21 cellular contexts compared by ENCODE assay signal in the genomic region with DNA sequence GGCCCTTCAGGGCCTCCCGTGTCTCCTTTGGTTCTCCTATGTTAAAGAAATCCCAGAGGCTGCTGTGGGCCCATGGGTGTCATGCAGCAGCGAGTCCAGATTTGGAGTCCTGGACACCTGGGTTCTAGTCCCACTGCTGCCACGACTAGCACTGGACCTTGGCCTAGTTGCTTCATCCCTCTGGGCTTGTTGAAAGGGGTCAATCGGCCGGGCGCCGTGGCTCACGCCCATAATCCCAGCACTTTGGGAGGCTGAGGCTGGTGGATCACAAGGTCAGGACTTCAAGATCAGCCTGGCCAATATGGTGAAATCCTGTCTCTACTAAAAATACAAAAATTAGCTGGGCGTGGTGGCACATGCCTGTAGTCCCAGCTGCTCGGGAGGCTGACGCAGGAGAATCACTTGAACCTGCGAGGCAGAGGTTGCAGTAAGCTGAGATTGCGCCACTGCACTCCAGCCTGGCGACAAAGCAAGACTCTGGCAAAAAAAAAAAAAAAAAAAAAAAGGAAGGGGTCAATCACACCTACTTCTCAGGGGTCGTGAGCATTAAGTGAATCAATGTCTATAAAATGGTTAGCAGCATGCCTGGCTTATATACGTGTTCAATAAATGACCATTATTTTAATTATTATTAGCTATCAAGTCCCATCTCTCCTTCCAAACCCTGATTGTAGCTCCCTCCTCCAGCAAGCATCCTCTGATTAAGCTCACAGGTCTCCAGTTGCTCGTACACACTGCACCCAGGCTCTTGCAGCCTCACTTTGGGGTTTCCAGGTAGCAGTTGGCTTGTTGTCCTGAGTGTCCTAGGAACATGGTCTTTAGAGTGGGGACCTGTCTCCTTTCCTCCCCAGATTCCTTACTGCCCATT. TPM values are rescaled to one million over a fixed set of nuclear protein-coding genes. Genes with fewer than 3 reads are reported as not detected.
DNase-seq lines count a peak whose midpoint lies in the region; ATAC-seq, FAIRE-seq and TF ChIP-seq lines count a peak whose summit lies in the region.
"Had no signal": no experiment of that assay in that cellular context is flagged by ENCODE, and none has a peak within 500 bp of the region (broad histone marks: within the 10 kb centered on the region; RNA-seq: fewer than 3 reads in every experiment).

No MANE protein-coding gene starts in this region.

- TF ChIP-seq CTCF in A549 (IDR thresholded peaks at IDR 0.05) (no peak), coronary artery (IDR thresholded peaks at IDR 0.05) (no peak), neural crest cell (conservative IDR thresholded peaks at IDR 0.05) (no peak), gastroesophageal sphincter (IDR thresholded peaks at IDR 0.05) (no peak)

- H3K27me3 Mint-ChIP-seq in neural crest cell (ENCODE audit: low read depth): no peaks in the 10 kb centered on the region

- H3K4me2 ChIP-seq in A549: peak overlapping the region; percentile 63

- H3K4me3 Mint-ChIP-seq in neural crest cell: no peak overlapping the region
- H3K4me3 Mint-ChIP-seq: activated naive CD4-positive, alpha-beta T cell treated with anti-CD3 and anti-CD28 coated beads for 36 hours; memory B cell; natural killer cell treated with Interleukin-12 subunit alpha and Interleukin-12 subunit beta and Interleukin-15 and Interleukin-18, amount 100 ng/mL, for 72 hours had no signal

- 73% methylated on average over 12 of the region's 17 CpGs for WGBS in A549 (ENCODE audit: missing lambda C conversion rate)
- 92% methylated on average over 15 of the region's 17 CpGs for WGBS in HUES64
- whole genome bisulfite sequencing in gastroesophageal sphincter (ENCODE audit: low coverage in 1 of 2), 2 donors: 79 to 85% methylated on average over 7 to 12 of the region's 17 CpGs
- 69 to 71% methylated on average over 17 of the region's 17 CpGs for WGBS in aorta, 2 donors

- peaks cover 73% of the 10 kb centered on the region for H3K4me1 Mint-ChIP-seq in neural crest cell
- H3K4me1 Mint-ChIP-seq: memory B cell had no signal

- H3K27me3 ChIP-seq in HUES64 (ENCODE audit: insufficient read depth, low read length): no peaks in the 10 kb centered on the region
- H3K27me3 ChIP-seq in gastroesophageal sphincter: no peaks in the 10 kb centered on the region
- no peaks in the 10 kb centered on the region for H3K27me3 ChIP-seq in aorta (ENCODE audit: control insufficient read depth in 1 of 2, insufficient read depth in 2 of 2, low read length in 1 of 2)
- H3K27me3 ChIP-seq: body of pancreas, esophagus squamous epithelium, heart left ventricle had no signal

- intact Hi-C loops in aorta (cut with DNase I): loop anchor here (2.0 to 5.0 kb wide), 2 partner anchors 44 to 50 kb away; a partner anchor contains a TSS

- H3K36me3 Mint-ChIP-seq in neural crest cell (ENCODE audit: low read depth): peaks cover 3% of the 10 kb centered on the region
- H3K36me3 Mint-ChIP-seq: memory B cell; natural killer cell treated with Interleukin-12 subunit alpha and Interleukin-12 subunit beta and Interleukin-15 and Interleukin-18, amount 100 ng/mL, for 72 hours had no signal

- no peak for DNase-seq in A549 (ENCODE audit: low read depth in 1 of 2, low spot score in 1 of 2)
- DNase-seq in coronary artery (ENCODE audit: low spot score): no peak
- DNase-seq in neural crest cell (ENCODE audit: low read depth, low spot score): no peak
- no peak for DNase-seq in aorta
- DNase-seq in GM19240 (ENCODE audit: insufficient read length, low spot score): no peak
- DNase-seq: activated CD4-positive, alpha-beta T cell treated with anti-CD3 and anti-CD28 coated beads for 4 hours; activated CD8-positive, alpha-beta memory T cell treated with anti-CD3 and anti-CD28 coated beads, Interleukin-2, amount 50 U/mL, for 4 hours; activated naive CD4-positive, alpha-beta T cell treated with anti-CD3 and anti-CD28 coated beads for 36 hours; esophagus squamous epithelium; NCI-H1092 treated with DMSO at 0.1 percent for 48 hours; OCI-M1; stimulated activated naive CD4-positive, alpha-beta T cell had no signal

- H3K4me3 ChIP-seq in A549 (no peak overlapping the region), HUES64 (ENCODE audit: low read length) (no peak overlapping the region), coronary artery (peak overlapping the region; percentile 30), gastroesophageal sphincter (no peak overlapping the region), aorta (ENCODE audit: low read length in 2 of 2) (no peak overlapping the region)
- H3K4me3 ChIP-seq: body of pancreas, esophagus squamous epithelium, heart left ventricle had no signal

- peaks cover 3% of the 10 kb centered on the region for H3K9me3 Mint-ChIP-seq in neural crest cell
- H3K9me3 Mint-ChIP-seq: activated naive CD4-positive, alpha-beta T cell treated with anti-CD3 and anti-CD28 coated beads for 36 hours; memory B cell; natural killer cell treated with Interleukin-12 subunit alpha and Interleukin-12 subunit beta and Interleukin-15 and Interleukin-18, amount 100 ng/mL, for 72 hours had no signal

- H3K9me3 ChIP-seq in A549 (no peaks in the 10 kb centered on the region), HUES64 (ENCODE audit: insufficient read depth, low read depth, low read length) (no peaks in the 10 kb centered on the region), gastroesophageal sphincter (no peaks in the 10 kb centered on the region), aorta (ENCODE audit: control insufficient read depth, low read length) (no peaks in the 10 kb centered on the region)
- H3K9me3 ChIP-seq: body of pancreas, esophagus squamous epithelium, heart left ventricle had no signal

- no peak for FAIRE-seq in A549 (lab: Jason Lieb, UNC)
- FAIRE-seq: islet of Langerhans had no signal

- peak overlapping the region; percentile 92 for H3K27ac Mint-ChIP-seq in neural crest cell (ENCODE audit: unreplicated experiment)
- H3K27ac Mint-ChIP-seq: activated naive CD4-positive, alpha-beta T cell treated with anti-CD3 and anti-CD28 coated beads for 36 hours; memory B cell; natural killer cell treated with Interleukin-12 subunit alpha and Interleukin-12 subunit beta and Interleukin-15 and Interleukin-18, amount 100 ng/mL, for 72 hours had no signal

- H3K36me3 ChIP-seq in HUES64 (ENCODE audit: insufficient read depth, low read length) (no peaks in the 10 kb centered on the region; the same call in 1 of the 2 replicates), gastroesophageal sphincter (no peaks in the 10 kb centered on the region), aorta (ENCODE audit: control insufficient read depth in 1 of 2, insufficient read depth in 2 of 2, low read length in 1 of 2) (no peaks in the 10 kb centered on the region)
- H3K36me3 ChIP-seq: esophagus squamous epithelium, heart left ventricle had no signal

- TF ChIP-seq POLR2A in A549 (IDR thresholded peaks at IDR 0.05; ENCODE audit: low read length) (no peak), gastroesophageal sphincter (IDR thresholded peaks at IDR 0.05) (no peak)

- H3K4me1 ChIP-seq in A549: peaks cover 36% of the 10 kb centered on the region
- peaks cover 29% of the 10 kb centered on the region for H3K4me1 ChIP-seq in HUES64 (ENCODE audit: insufficient read depth, low read length)
- peaks cover 0 to 46% (median 8%) of the 10 kb centered on the region in 3 donors for H3K4me1 ChIP-seq in gastroesophageal sphincter
- H3K4me1 ChIP-seq in aorta (ENCODE audit: control insufficient read depth in 1 of 2, insufficient read depth in 2 of 2, low read length in 2 of 2): peaks cover 0 to 11% of the 10 kb centered on the region in 2 donors
- H3K4me1 ChIP-seq: body of pancreas had no signal

- H3K27ac ChIP-seq in A549: peak overlapping the region; percentile 66 to 84
- peak overlapping the region; percentile 46; the same call in 1 of the 2 replicates for H3K27ac ChIP-seq in HUES64 (ENCODE audit: low read depth, low read length)
- H3K27ac ChIP-seq in coronary artery: peak overlapping the region; percentile 21 to 57
- H3K27ac ChIP-seq in gastroesophageal sphincter: peak overlapping the region in 1 of 4 donors; percentile 44
- no peak overlapping the region for H3K27ac ChIP-seq in aorta (ENCODE audit: low read depth in 1 of 2, low read length in 2 of 2)
- H3K27ac ChIP-seq: body of pancreas, HL-60 had no signal

- ATAC-seq in A549: peak; percentile 6 to 40; a peak in 1 of 6 replicates
- ATAC-seq in HG02840 (IDR thresholded peaks at IDR 0.05; ENCODE audit: low FRiP score, unreplicated experiment): no peak
- ATAC-seq in gastroesophageal sphincter: no peak
- no peak for ATAC-seq in aorta (ENCODE audit: low FRiP score)
- ATAC-seq: body of pancreas had no signal

- no peak for TF ChIP-seq EP300 in A549 (IDR thresholded peaks at IDR 0.05)
- TF ChIP-seq EP300 in gastroesophageal sphincter (IDR thresholded peaks at IDR 0.05): no peak

- TF ChIP-seq RAD21 in A549 (conservative IDR thresholded peaks at IDR 0.05 in 1 of 2, IDR thresholded peaks at IDR 0.05 in 1 of 2): no peak

- H3K9ac ChIP-seq in HUES64 (ENCODE audit: low read depth, low read length): 0 out of 2 replicates have a peak overlapping the region, but pooled peaks have one; percentile 10

- CTCF ChIA-PET in A549 (lab: Yijun Ruan, JAX): interaction anchor here (0.7 to 49.7 kb wide), 18 partner anchors 11 to 84 kb away, joined by 3 to 1281 read pairs (median 4); a partner anchor contains a TSS

- POLR2A ChIA-PET in A549 (lab: Yijun Ruan, JAX): interaction anchor here (0.6 to 0.7 kb wide), 3 partner anchors 17 to 497 kb away, joined by 4 to 6 read pairs (median 4); no protein-coding TSS in a partner anchor

TF ChIP-seq in A549, 52 proteins besides CTCF, POLR2A, EP300 and RAD21:
- TF ChIP-seq CEBPB (IDR thresholded peaks at IDR 0.05) (peak in 1 of 2 experiments; percentile 59; a peak in 2 of 4 replicates), FOSL2 (IDR thresholded peaks at IDR 0.05) (no peak), FOSL2 (CRISPR knock-in tag; IDR thresholded peaks at IDR 0.05) (no peak), HOXB5 (CRISPR knock-in tag; IDR thresholded peaks at IDR 0.05) (no peak), HOXB13 (CRISPR knock-in tag; IDR thresholded peaks at IDR 0.05; ENCODE audit: low read depth) (no peak), POLR2AphosphoS2 (conservative IDR thresholded peaks at IDR 0.05; ENCODE audit: low read length) (no peak)

RNA-seq across cellular contexts. Expression of a gene that starts 43.8 kb away (rescaled TPM):
- polyA plus RNA-seq in A549 (2011; rRNA removed) (18.7 and 26.2 TPM in 2 replicates), A549 (2017; fragmentation: RNase III; extraction: RNeasy Plus Mini Kit Qiagen cat#74134 plus additional on column Dnase treatment) (41.3 to 43.8 TPM (median 41.3 TPM) in 3 replicates), aorta (10 to 100 TPM; 15.3 to 41.5 TPM)
- polyA plus RNA-seq in A549 (2012; cell fraction: cytosol; rRNA removed): 18.7 and 25.7 TPM in 2 replicates
- 56.7 and 57.8 TPM in 2 replicates for polyA plus RNA-seq in A549 (2012; cell fraction: nucleus; rRNA removed)
- polyA minus RNA-seq in A549 (2011; rRNA and poly(A)+ RNA removed): 41.2 and 49.0 TPM in 2 replicates
- polyA plus RNA-seq in HUES64 (2013, experiment 1 of 2): 26.1 TPM
- polyA plus RNA-seq in HUES64 (2013, experiment 2 of 2): 30.6 TPM
- total RNA-seq in neural crest cell (64.9 and 68.0 TPM in 2 replicates), gastroesophageal sphincter (10 to 100 TPM; 43.1 to 73.1 (median 48.1) TPM), aorta (100 to 1,000 TPM in 1 of 2 donors, 10 to 100 TPM in 1; 96.7 to 102 TPM)
- total RNA-seq: natural killer cell treated with Interleukin-12 subunit alpha and Interleukin-12 subunit beta and Interleukin-15 and Interleukin-18, amount 100 ng/mL, for 72 hours had no signal

Comparison
In these comparisons a context has a peak if more than half of its experiments do, and no peak if none do; other contexts are left out.
1. ATAC-seq: peak in A549 (2 of 2); none in HG02840 (single experiment), gastroesophageal sphincter (single experiment) and aorta (single experiment).
2. H3K27ac ChIP-seq: peak in A549 (2 of 2), HUES64 (single experiment) and coronary artery (2 of 2); none in aorta (0 of 2).